In the genomic region with DNA sequence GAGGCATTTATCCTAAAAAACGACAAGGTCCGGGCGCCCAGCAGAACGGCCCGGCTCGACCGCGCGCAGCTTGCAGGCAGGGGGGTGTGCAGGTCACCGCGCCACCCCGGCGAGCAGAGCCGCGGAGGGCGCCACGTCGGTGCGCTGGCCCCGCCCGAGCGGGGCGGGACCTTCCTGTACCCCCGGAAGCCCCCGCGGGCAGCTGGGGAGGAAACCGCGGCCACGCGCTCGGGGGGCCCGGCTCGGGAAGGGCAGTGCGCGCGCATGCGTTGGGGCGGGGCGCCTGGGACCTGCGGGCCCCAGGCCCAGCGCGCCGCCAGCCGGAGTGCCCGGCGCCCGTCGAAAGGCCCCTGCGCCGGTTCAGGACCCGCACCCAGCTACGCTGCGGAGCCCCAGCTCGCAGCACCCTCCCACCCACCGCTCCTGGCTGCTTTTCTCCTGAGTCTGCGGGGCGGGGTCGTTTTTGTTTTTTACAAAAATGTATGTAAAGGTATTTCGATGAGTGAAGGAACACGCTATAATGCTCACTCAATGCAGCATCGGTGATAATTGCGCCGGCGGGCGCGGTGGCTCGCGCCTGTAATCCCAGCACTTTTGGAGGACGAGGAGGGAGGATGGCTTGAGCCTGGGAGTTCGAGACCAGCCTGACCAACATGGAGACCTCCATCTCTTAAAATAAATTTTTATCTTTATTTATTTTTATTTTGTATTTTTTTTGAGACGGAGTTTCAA, we compare ENCODE assay signal across 9 cellular contexts. TPM values are rescaled to one million over a fixed set of nuclear protein-coding genes. Genes with fewer than 3 reads are reported as not detected.
DNase-seq lines count a peak whose midpoint lies in the region; ATAC-seq, FAIRE-seq and TF ChIP-seq lines count a peak whose summit lies in the region.
"Had no signal": no experiment of that assay in that cellular context is flagged by ENCODE, and none has a peak within 500 bp of the region (broad histone marks: within the 10 kb centered on the region; RNA-seq: fewer than 3 reads in every experiment).

No MANE protein-coding gene starts in this region.

- H3K36me3 ChIP-seq in bronchial epithelial cell (ENCODE audit: control insufficient read depth, insufficient read depth, low read length) (no peaks in the 10 kb centered on the region), kidney epithelial cell (ENCODE audit: control insufficient read depth, insufficient read depth, low read length) (no peaks in the 10 kb centered on the region)

- H3K4me3 ChIP-seq in bronchial epithelial cell (ENCODE audit: low read depth, low read length): peak overlapping the region; percentile 32
- H3K4me3 ChIP-seq in kidney epithelial cell (ENCODE audit: low read depth, low read length): peak overlapping the region; percentile 49
- H3K4me3 ChIP-seq: SK-N-MC had no signal

- DNase-seq in T-helper 9 cell (peak; percentile 71), bronchial epithelial cell (ENCODE audit: low read depth) (peak; percentile 18), kidney epithelial cell (ENCODE audit: low read depth) (no peak), SHP77 (lab: John Stamatoyannopoulos, UW) (no peak), cortex of kidney (lab: John Stamatoyannopoulos, UW) (no peak)
- peak; percentile 78 for DNase-seq in stimulated activated CD4-positive, alpha-beta T cell treated with anti-CD3 and anti-CD28 coated beads, Interleukin-2, amount 100 ng/mL, for 4 hours (ENCODE audit: low read depth)

- FAIRE-seq in bronchial epithelial cell (lab: Jason Lieb, UNC): no peak

- peak; percentile 81 for ATAC-seq in HG02798 (IDR thresholded peaks at IDR 0.05; ENCODE audit: poor library complexity, unreplicated experiment)

- H3K27me3 ChIP-seq in bronchial epithelial cell (ENCODE audit: control insufficient read depth, insufficient read depth, low read length) (no peaks in the 10 kb centered on the region), kidney epithelial cell (ENCODE audit: control insufficient read depth, insufficient read depth, low read length) (peaks cover 5% of the 10 kb centered on the region)

- TF ChIP-seq POLR2A in GM10847 (IDR thresholded peaks at IDR 0.05; ENCODE audit: extremely low read depth, insufficient read length): peak; percentile 47

- TF ChIP-seq CTCF in bronchial epithelial cell (IDR thresholded peaks at IDR 0.05; ENCODE audit: insufficient read depth, low read length, severe bottlenecking): no peak
- no peak for TF ChIP-seq CTCF in kidney epithelial cell (IDR thresholded peaks at IDR 0.05; ENCODE audit: insufficient read depth, low read length, poor library complexity, severe bottlenecking)

RNA-seq across cellular contexts. Expression of gene POMC, which starts 47.7 kb away (rescaled TPM):
- total RNA-seq in bronchial epithelial cell: 0.26 and 0.64 TPM in 2 replicates
- 7.7 and 8.8 TPM in 2 replicates for total RNA-seq in kidney epithelial cell

Comparison
In these comparisons a context has a peak if more than half of its experiments do, and no peak if none do; other contexts are left out.
1. DNase-seq: peak in T-helper 9 cell (single experiment), bronchial epithelial cell (single experiment) and stimulated activated CD4-positive, alpha-beta T cell treated with anti-CD3 and anti-CD28 coated beads, Interleukin-2, amount 100 ng/mL, for 4 hours (single experiment); none in kidney epithelial cell (single experiment), SHP77 (0 of 2) and cortex of kidney (single experiment).